In genomic region chr2:177758591-177759371, GRCh38 we compare ENCODE assay signal across 8 cellular contexts.
A peak's percentile ranks its signal among the peaks of the same experiment; 100 is the strongest.
DNase-seq lines count a peak whose midpoint lies in the region; ATAC-seq and TF ChIP-seq lines count a peak whose summit lies in the region.

No MANE protein-coding gene starts in this region.

- H3K4me3 ChIP-seq in choroid plexus epithelial cell (ENCODE audit: low read depth, low read length) (no peak overlapping the region), mesenchymal stem cell (ENCODE audit: insufficient read depth in 1 of 2, low read depth in 1 of 2, low read length in 2 of 2) (no peak overlapping the region)

- no peaks in the 10 kb centered on the region for H3K36me3 ChIP-seq in mesenchymal stem cell (ENCODE audit: control insufficient read depth in 1 of 2, insufficient read depth in 2 of 2, low read depth in 1 of 2, low read length in 2 of 2)

- TF ChIP-seq CTCF in choroid plexus epithelial cell (conservative IDR thresholded peaks at IDR 0.05; ENCODE audit: low read depth, low read length): peak; percentile 76

- H4K91ac ChIP-seq in mesenchymal stem cell (ENCODE audit: low read length): peak overlapping the region; percentile 23

- H3K4me2 ChIP-seq in mesenchymal stem cell (ENCODE audit: low read length, poor library complexity, severe bottlenecking): peak overlapping the region; percentile 60

- H3K4ac ChIP-seq in mesenchymal stem cell (ENCODE audit: low read depth in 1 of 2, low read length in 2 of 2): no peak overlapping the region

- no peak overlapping the region for H3K23ac ChIP-seq in mesenchymal stem cell (ENCODE audit: low read length in 2 of 2)

- H3K9ac ChIP-seq in mesenchymal stem cell (ENCODE audit: low read length): peak overlapping the region; percentile 70

- peak overlapping the region in 1 of 2 experiments; percentile 67 for H3K18ac ChIP-seq in mesenchymal stem cell (ENCODE audit: low read depth in 1 of 2, low read length in 2 of 2)

- peak overlapping the region; percentile 37 for H2BK15ac ChIP-seq in mesenchymal stem cell (ENCODE audit: low read depth, poor library complexity, severe bottlenecking)

- peak overlapping the region; percentile 81 for H2AFZ ChIP-seq in mesenchymal stem cell (ENCODE audit: low read depth, low read length)

- H3K27ac ChIP-seq in mesenchymal stem cell (ENCODE audit: low read length, poor library complexity, severe bottlenecking): peak overlapping the region; percentile 41

- no peak overlapping the region for H3K14ac ChIP-seq in mesenchymal stem cell (ENCODE audit: low read length in 2 of 2)

- H3K4me1 ChIP-seq in mesenchymal stem cell (ENCODE audit: control insufficient read depth, insufficient read depth, low read depth, low read length): peaks cover 11% of the 10 kb centered on the region

- H3K9me3 ChIP-seq in mesenchymal stem cell (ENCODE audit: control insufficient read depth, low read length): no peaks in the 10 kb centered on the region

- H3K79me1 ChIP-seq in mesenchymal stem cell (replicated peaks; ENCODE audit: low read length, poor library complexity, severe bottlenecking): no peaks in the 10 kb centered on the region

- no peak overlapping the region for H4K8ac ChIP-seq in mesenchymal stem cell (ENCODE audit: low read length)

- DNase-seq in NCI-H1436 (lab: John Stamatoyannopoulos, UW) (peak; percentile 9), NCI-H1436 treated with DMSO at 0.1 percent for 48 hours (lab: John Stamatoyannopoulos, UW) (no peak), NCI-H446 (lab: John Stamatoyannopoulos, UW) (peak; percentile 55 to 77), choroid plexus epithelial cell (ENCODE audit: low read depth) (peak; percentile 77), mesenchymal stem cell (peak; percentile 85), hepatic stellate cell (ENCODE audit: low spot score) (no peak)

- no peak overlapping the region for H2BK120ac ChIP-seq in mesenchymal stem cell (ENCODE audit: low read depth, low read length)

- peaks cover 6 to 13% of the 10 kb centered on the region in 2 experiments for H3K27me3 ChIP-seq in mesenchymal stem cell (ENCODE audit: control insufficient read depth in 1 of 2, insufficient read depth in 1 of 2, low read length in 2 of 2)

- no peak overlapping the region for H2BK5ac ChIP-seq in mesenchymal stem cell (ENCODE audit: low read depth, low read length, poor library complexity, severe bottlenecking)

- 33% methylated on average over 9 of the region's 11 CpGs for WGBS in mesenchymal stem cell

- no peak for ATAC-seq in GM19035 (IDR thresholded peaks at IDR 0.05; ENCODE audit: unreplicated experiment)
- no peak for ATAC-seq in HG02610 (IDR thresholded peaks at IDR 0.05; ENCODE audit: unreplicated experiment)

- H2BK12ac ChIP-seq in mesenchymal stem cell (ENCODE audit: low read length in 2 of 2): peak overlapping the region in 1 of 2 experiments; percentile 91

- H2AK5ac ChIP-seq in mesenchymal stem cell (ENCODE audit: low read length, severe bottlenecking): no peak overlapping the region

Comparison
In these comparisons a context has a peak if more than half of its experiments do, and no peak if none do; other contexts are left out.
1. DNase-seq: peak in NCI-H1436 (single experiment), NCI-H446 (2 of 2), choroid plexus epithelial cell (single experiment) and mesenchymal stem cell (single experiment); none in NCI-H1436 treated with DMSO at 0.1 percent for 48 hours (single experiment) and hepatic stellate cell (single experiment).